Comparison of ENCODE assay signal across 21 cellular contexts in the genomic region with DNA sequence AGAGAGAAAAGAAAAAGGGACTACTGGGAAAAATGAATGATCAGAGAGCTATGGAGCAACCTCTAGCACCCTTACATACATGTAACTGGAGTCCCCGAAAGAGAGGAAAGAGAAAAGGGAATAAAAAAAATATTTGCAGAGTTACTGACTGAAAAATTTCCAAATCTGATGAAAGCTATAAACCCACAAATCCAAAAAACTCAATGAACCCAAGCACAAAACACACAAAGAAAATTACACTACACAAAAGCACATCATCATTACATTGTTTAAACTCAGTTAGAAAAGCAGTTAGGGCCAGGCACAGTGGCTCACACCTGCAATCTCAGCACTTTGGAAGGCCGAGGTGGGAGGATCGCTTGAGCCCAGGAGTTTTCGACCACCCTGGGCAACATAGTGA. TPM values are rescaled to one million over a fixed set of nuclear protein-coding genes. Genes with fewer than 3 reads are reported as not detected.
"Had no signal": no experiment of that assay in that cellular context is flagged by ENCODE, and none has a peak within 500 bp of the region (broad histone marks: within the 10 kb centered on the region; RNA-seq: fewer than 3 reads in every experiment).

No MANE protein-coding gene starts in this region.

- H3K27me3 ChIP-seq: gastroesophageal sphincter, heart left ventricle, spleen, tibial artery, uterus had no signal

- H3K36me3 ChIP-seq: tibial artery, uterus had no signal

- H2AFZ ChIP-seq: parathyroid adenoma had no signal

- H3K9me3 ChIP-seq: tibial artery, uterus had no signal

- ATAC-seq: activated CD8-positive, alpha-beta T cell treated with anti-CD3 and anti-CD28 coated beads, Interleukin-2, amount 10 ng/mL, durations not matched to agents 7 days and 5 days; esophagus mucosa; gastroesophageal sphincter; natural killer cell; stimulated activated naive B cell treated with anti-CD40 and anti-IgM and Interleukin-4, amounts not matched to agents 10 μg/mL and 1 μg/mL and 100 μg/mL, for 72 hours; T-cell had no signal

- H3K27ac Mint-ChIP-seq: activated CD4-positive, alpha-beta T cell treated with anti-CD3 and anti-CD28 coated beads, Interleukin-2, amount 10 ng/mL, durations not matched to agents 7 days and 5 days; activated CD8-positive, alpha-beta T cell treated with anti-CD3 and anti-CD28 coated beads, Interleukin-2, amount 10 ng/mL, durations not matched to agents 7 days and 5 days; activated T-cell treated with anti-CD3 and anti-CD28 coated beads, Interleukin-2, amount 50 U/mL, for 24 hours; activated T-helper 2 cell treated with anti-CD3 and anti-CD28 coated beads, Interferon-gamma antibody, Interleukin-2, Interleukin-4, amounts not matched to agents 10 μg/mL and 5 μg/mL and 100 μg/mL, durations not matched to agents 14 hours and 24 hours and 36 hours; natural killer cell; stimulated activated naive B cell treated with anti-CD40 and anti-IgM and Interleukin-4, amounts not matched to agents 10 μg/mL and 1 μg/mL and 100 μg/mL, for 72 hours; T-cell had no signal

- H3K4me3 Mint-ChIP-seq: activated CD4-positive, alpha-beta T cell treated with anti-CD3 and anti-CD28 coated beads, Interleukin-2, amount 10 ng/mL, durations not matched to agents 7 days and 5 days; activated CD8-positive, alpha-beta T cell treated with anti-CD3 and anti-CD28 coated beads, Interleukin-2, amount 10 ng/mL, durations not matched to agents 7 days and 5 days; activated T-cell treated with anti-CD3 and anti-CD28 coated beads, Interleukin-2, amount 50 U/mL, for 24 hours; natural killer cell; stimulated activated naive B cell treated with anti-CD40 and anti-IgM and Interleukin-4, amounts not matched to agents 10 μg/mL and 1 μg/mL and 100 μg/mL, for 72 hours; T-cell had no signal

- H3K27ac ChIP-seq: parathyroid adenoma had no signal

- H3K4me3 ChIP-seq: gastroesophageal sphincter, heart left ventricle, left ventricle myocardium inferior, spleen, tibial artery, uterus had no signal

- H3K27me3 Mint-ChIP-seq: activated CD4-positive, alpha-beta T cell treated with anti-CD3 and anti-CD28 coated beads, Interleukin-2, amount 10 ng/mL, durations not matched to agents 7 days and 5 days; activated T-cell treated with anti-CD3 and anti-CD28 coated beads, Interleukin-2, amount 50 U/mL, for 24 hours; stimulated activated naive B cell treated with anti-CD40 and anti-IgM and Interleukin-4, amounts not matched to agents 10 μg/mL and 1 μg/mL and 100 μg/mL, for 72 hours; T-cell had no signal

- DNase-seq: activated CD4-positive, alpha-beta T cell treated with anti-CD3 and anti-CD28 coated beads, Interleukin-2, amount 10 ng/mL, durations not matched to agents 7 days and 5 days; activated CD8-positive, alpha-beta T cell treated with anti-CD3 and anti-CD28 coated beads, Interleukin-2, amount 10 ng/mL, durations not matched to agents 7 days and 5 days; activated naive CD4-positive, alpha-beta T cell treated with Interleukin-2 at 50 U/mL for 16 hours; activated T-cell treated with anti-CD3 and anti-CD28 coated beads, Interleukin-2, amount 50 U/mL, for 24 hours; anterior cingulate cortex; cortex of kidney; heart left ventricle; left ventricle myocardium inferior; mammary epithelial cell; natural killer cell; stimulated activated naive B cell treated with anti-CD40 and anti-IgM and Interleukin-4, amounts not matched to agents 10 μg/mL and 1 μg/mL and 100 μg/mL, for 72 hours; T-cell; uterus had no signal

RNA-seq across cellular contexts. Expression of a gene that starts 48.8 kb away (rescaled TPM):
- total RNA-seq: activated CD4-positive, alpha-beta T cell treated with anti-CD3 and anti-CD28 coated beads, Interleukin-2, amount 10 ng/mL, durations not matched to agents 7 days and 5 days; activated CD8-positive, alpha-beta T cell treated with anti-CD3 and anti-CD28 coated beads, Interleukin-2, amount 10 ng/mL, durations not matched to agents 7 days and 5 days; activated T-helper 2 cell treated with anti-CD3 and anti-CD28 coated beads, Interferon-gamma antibody, Interleukin-2, Interleukin-4, amounts not matched to agents 10 μg/mL and 5 μg/mL and 100 μg/mL, durations not matched to agents 14 hours and 24 hours and 36 hours; esophagus mucosa; kidney epithelial cell; mammary epithelial cell; natural killer cell; sciatic nerve; T-cell had no signal

RNA-seq across cellular contexts. Expression of a gene that starts 52.2 kb away (rescaled TPM):
- total RNA-seq: kidney epithelial cell, mammary epithelial cell had no signal
